ENCODE assay signal across 8 cellular contexts in the genomic region with DNA sequence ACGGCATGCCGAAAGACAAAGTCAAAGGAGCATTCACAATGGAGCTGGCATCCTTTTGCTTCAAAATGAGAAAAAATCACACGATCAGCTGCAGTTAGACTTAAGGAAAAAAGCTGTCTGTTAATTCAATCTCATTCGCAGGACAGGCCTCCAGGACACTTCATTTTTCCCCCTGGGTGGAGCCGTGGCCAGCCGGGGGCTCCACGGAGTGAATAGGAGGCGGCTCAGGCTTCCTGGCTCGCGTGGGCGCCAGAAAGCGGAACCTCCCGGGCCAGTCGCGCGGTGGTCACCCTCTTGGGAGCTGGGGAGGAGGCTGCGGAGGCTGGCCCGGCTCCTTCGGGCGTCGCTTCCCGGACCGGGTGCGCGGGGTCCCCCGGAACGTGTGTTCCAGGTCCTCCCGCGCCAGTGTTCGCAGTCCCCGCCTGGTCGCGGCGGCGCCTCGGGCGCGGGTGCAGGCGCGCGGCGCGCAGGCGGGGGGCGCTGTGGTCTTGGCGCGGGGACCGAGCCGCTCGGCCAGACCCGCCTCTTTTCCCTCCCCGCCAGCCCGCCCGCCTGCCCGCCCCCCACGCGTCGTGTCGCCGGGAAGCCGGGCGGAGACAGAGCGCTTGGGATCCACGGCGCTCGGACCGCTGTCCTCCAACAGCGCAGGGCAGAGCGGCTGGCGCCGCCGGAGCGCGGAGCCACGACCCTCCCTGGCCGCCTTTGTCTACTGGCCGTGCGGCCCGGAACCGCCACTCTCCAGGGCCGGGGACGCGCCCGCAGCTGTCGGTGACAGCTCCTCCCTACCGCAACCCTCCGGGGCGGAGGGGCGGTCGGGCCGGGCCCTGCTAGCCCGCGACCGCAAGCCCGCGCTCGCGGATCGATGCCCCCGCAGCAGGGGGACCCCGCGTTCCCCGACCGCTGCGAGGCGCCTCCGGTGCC. TPM values are rescaled to one million over a fixed set of nuclear protein-coding genes. Genes with fewer than 3 reads are reported as not detected.
DNase-seq lines count a peak whose midpoint lies in the region; ATAC-seq lines count a peak whose summit lies in the region.

A gene (plus strand): TSS at position 599 of the 921 bp plus-strand sequence. CDS start 264 bp downstream, at position 863.

- peak within 1 kb of the TSS; percentile 79 for H2BK15ac ChIP-seq in mesendoderm (replicated peaks; ENCODE audit: low read depth)

- peak; percentile 98 for DNase-seq in D341Med (ENCODE audit: low spot score)
- peak; percentile 60 for DNase-seq in NCI-H510A treated with DMSO at 0.1 percent for 48 hours (lab: John Stamatoyannopoulos, UW)
- DNase-seq in activated CD8-positive, alpha-beta memory T cell treated with anti-CD3 and anti-CD28 coated beads for 48 hours (ENCODE audit: low read depth in 2 of 3, low spot score in 2 of 3): peak; percentile 21 to 37 (median 24)
- peak; percentile 64 for DNase-seq in mesendoderm
- DNase-seq in stimulated activated CD8-positive, alpha-beta memory T cell treated with anti-CD3 and anti-CD28 coated beads, Interleukin-12 subunit alpha, Interleukin-12 subunit beta, amount 100 ng/mL, for 24 hours (ENCODE audit: extremely low read depth): peak; percentile 24

- no peaks in the 10 kb centered on the region for H3K9me3 ChIP-seq in endocrine pancreas (ENCODE audit: control insufficient read depth, low read length)

- H3K4me3 ChIP-seq in endocrine pancreas (ENCODE audit: control insufficient read depth, insufficient read depth, low read length): peak within 1 kb of the TSS; percentile 47
- peak within 1 kb of the TSS; percentile 53 for H3K4me3 ChIP-seq in mesendoderm (ENCODE audit: low read length)

- no peak within 1 kb of the TSS for H2AK5ac ChIP-seq in mesendoderm (ENCODE audit: low read length)

- peak within 1 kb of the TSS; percentile 89 for H3K56ac ChIP-seq in mesendoderm (ENCODE audit: low read length)

- H4K5ac ChIP-seq in mesendoderm (ENCODE audit: low read length): no peak within 1 kb of the TSS

- peak within 1 kb of the TSS; percentile 81 for H3K4ac ChIP-seq in mesendoderm (ENCODE audit: low read depth, low read length)

- peak within 1 kb of the TSS; percentile 73 for H2BK120ac ChIP-seq in mesendoderm (ENCODE audit: low read depth, low read length)

- H3K27me3 ChIP-seq in endocrine pancreas (ENCODE audit: control insufficient read depth, insufficient read depth, low read length): peaks cover 2% of the 10 kb centered on the region
- no peaks in the 10 kb centered on the region for H3K27me3 ChIP-seq in mesendoderm (ENCODE audit: insufficient read depth, low read length, poor library complexity)

- no CpG with 5 or more reads among the region's 107 CpGs for WGBS in mesendoderm (ENCODE audit: extremely low coverage, insufficient coverage, low lambda C conversion rate)

- H3K18ac ChIP-seq in mesendoderm (ENCODE audit: low read length): peak within 1 kb of the TSS; percentile 81

- H3K36me3 ChIP-seq in endocrine pancreas (ENCODE audit: control insufficient read depth, insufficient read depth, low read length): no peaks in the 10 kb centered on the region
- no peaks in the 10 kb centered on the region for H3K36me3 ChIP-seq in mesendoderm (ENCODE audit: control insufficient read depth, insufficient read depth, low read length)

- ATAC-seq in HG02759 (IDR thresholded peaks at IDR 0.05; ENCODE audit: unreplicated experiment) (peak; percentile 77), GM21717 (IDR thresholded peaks at IDR 0.05; ENCODE audit: unreplicated experiment) (no peak)

- H3K4me1 ChIP-seq in endocrine pancreas (ENCODE audit: control insufficient read depth, insufficient read depth, low read length): peaks cover 3% of the 10 kb centered on the region
- H3K4me1 ChIP-seq in mesendoderm (ENCODE audit: control insufficient read depth, low read depth, low read length): no peaks in the 10 kb centered on the region

- H3K79me1 ChIP-seq in mesendoderm (ENCODE audit: low read length): no peaks in the 10 kb centered on the region

- H3K9ac ChIP-seq in endocrine pancreas (ENCODE audit: control insufficient read depth, insufficient read depth, low read length) (peak within 1 kb of the TSS; percentile 62), mesendoderm (ENCODE audit: low read length) (peak within 1 kb of the TSS; percentile 76)

- no peak within 1 kb of the TSS for H4K8ac ChIP-seq in mesendoderm (ENCODE audit: low read depth, low read length)

- H3K27ac ChIP-seq in mesendoderm (ENCODE audit: low read depth, low read length): no peak within 1 kb of the TSS

- no peaks in the 10 kb centered on the region for H3K79me2 ChIP-seq in mesendoderm (ENCODE audit: control insufficient read depth, insufficient read depth, low read length)

- no peak within 1 kb of the TSS for H3K23ac ChIP-seq in mesendoderm (ENCODE audit: low read length)

- no peak within 1 kb of the TSS for H2BK5ac ChIP-seq in mesendoderm (ENCODE audit: low read length)

- peak within 1 kb of the TSS; percentile 66 for H3K4me2 ChIP-seq in mesendoderm (ENCODE audit: low read length)

RNA-seq across cellular contexts. Expression of the gene that starts here (rescaled TPM):
- 4.1 TPM for polyA plus RNA-seq in mesendoderm (2013, experiment 1 of 2)
- polyA plus RNA-seq in mesendoderm (2013, experiment 2 of 2): 4.4 TPM

Comparison
In these comparisons a context has a peak if more than half of its experiments do, and no peak if none do; other contexts are left out.
1. DNase-seq: peak in every context shown above with its lines; median percentile 98 in D341Med; 64 in mesendoderm; 60 in NCI-H510A treated with DMSO at 0.1 percent for 48 hours; 24 in activated CD8-positive, alpha-beta memory T cell treated with anti-CD3 and anti-CD28 coated beads for 48 hours; 24 in stimulated activated CD8-positive, alpha-beta memory T cell treated with anti-CD3 and anti-CD28 coated beads, Interleukin-12 subunit alpha, Interleukin-12 subunit beta, amount 100 ng/mL, for 24 hours.